2 cellular contexts compared by ENCODE assay signal in the genomic region with DNA sequence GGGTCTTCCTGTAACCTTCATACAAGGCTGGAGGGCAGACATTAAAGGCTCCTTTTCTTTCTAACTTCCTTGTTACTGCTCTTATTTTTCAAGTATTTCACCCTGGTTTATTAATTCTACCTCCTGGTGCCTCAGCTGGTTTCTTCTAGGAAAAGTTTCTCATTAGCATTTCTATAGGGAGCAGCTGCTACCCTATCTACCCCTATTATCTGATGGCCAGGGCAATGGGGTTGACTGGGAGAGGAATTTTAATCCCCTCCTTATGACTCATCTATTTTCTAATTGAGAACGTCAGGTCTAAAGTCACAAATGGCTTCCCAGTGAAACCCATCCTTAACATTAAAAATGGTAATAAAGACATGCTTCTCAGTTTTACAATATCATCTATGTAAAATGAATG.
TF ChIP-seq lines count a peak whose summit lies in the region.

No MANE protein-coding gene starts in this region.

TF ChIP-seq in A549, 52 proteins besides CTCF, POLR2A, EP300 and RAD21 (continued from another document):
- TF ChIP-seq BHLHE40 (IDR thresholded peaks at IDR 0.05; ENCODE audit: low read depth, low read length): no peak

TF ChIP-seq in HEK293, 187 proteins besides CTCF, POLR2A, EP300 and RAD21 (continued from another document):
- TF ChIP-seq PRDM10 (tag by site-specific recombination; IDR thresholded peaks at IDR 0.05): peak; percentile 19; the same call in 1 of the 2 replicates
- TF ChIP-seq ZFHX2 (tag by site-specific recombination; conservative IDR thresholded peaks at IDR 0.05): no peak
